ENCODE assay signal across 9 cellular contexts in the genomic region with DNA sequence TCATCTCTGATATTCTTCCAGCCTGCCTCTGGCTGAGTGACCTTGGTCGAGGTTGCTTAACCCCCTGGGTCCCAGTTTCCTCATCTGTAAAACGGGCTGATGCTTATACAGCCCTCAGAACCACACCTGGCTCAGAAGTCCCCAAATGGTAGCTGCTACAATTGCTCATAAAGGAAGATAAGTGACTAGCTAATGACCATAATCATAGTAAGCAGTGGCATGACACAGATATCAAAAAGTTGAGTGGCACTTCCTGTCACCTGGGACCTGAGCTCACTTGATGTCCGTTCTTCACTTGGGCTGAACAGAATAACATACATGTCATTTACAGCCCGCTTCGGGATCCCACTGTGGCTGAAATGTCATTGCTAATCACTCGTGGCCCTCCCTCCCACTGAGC. TPM values are rescaled to one million over a fixed set of nuclear protein-coding genes. Genes with fewer than 3 reads are reported as not detected.
DNase-seq lines count a peak whose midpoint lies in the region; ATAC-seq and TF ChIP-seq lines count a peak whose summit lies in the region.
"Had no signal": no experiment of that assay in that cellular context is flagged by ENCODE, and none has a peak within 500 bp of the region (broad histone marks: within the 10 kb centered on the region; RNA-seq: fewer than 3 reads in every experiment).

No MANE protein-coding gene starts in this region.

- no peaks in the 10 kb centered on the region for H3K9me2 ChIP-seq in HCT116 (ENCODE audit: insufficient read depth)

- CTCF ChIA-PET in HCT116 (lab: Charles Lee): interaction anchor here (1.3 kb wide), 1 partner anchor 10 kb away, joined by 5 read pairs; no protein-coding TSS in a partner anchor

- H3K9ac ChIP-seq in HCT116 (ENCODE audit: low read length) (0 out of 2 replicates have a peak overlapping the region, but pooled peaks have one; percentile 96), skeletal muscle tissue (ENCODE audit: low read depth in 1 of 3, low read length in 3 of 3) (peak overlapping the region; percentile 95 to 98 (median 95))

- peak overlapping the region; percentile 86 to 87 for H3K4me3 ChIP-seq in HCT116 (replicated peaks in 1 of 2; ENCODE audit: low read depth in 1 of 2, low read length in 2 of 2)
- peak overlapping the region; percentile 88 for H3K4me3 ChIP-seq in WI38 (ENCODE audit: low read depth, low read length)
- H3K4me3 ChIP-seq in fibroblast of villous mesenchyme (ENCODE audit: low read depth, low read length): peak overlapping the region; percentile 70
- peak overlapping the region; percentile 88 to 95 (median 92) for H3K4me3 ChIP-seq in skeletal muscle tissue (ENCODE audit: low read length in 3 of 3)

- H3K27ac ChIP-seq in HCT116 (ENCODE audit: low read depth, low read length) (no peak overlapping the region), skeletal muscle tissue (ENCODE audit: low read depth, low read length) (no peak overlapping the region)

- H3K9me3 ChIP-seq in HCT116 (ENCODE audit: control insufficient read depth in 1 of 2, insufficient read depth in 1 of 2, low read depth in 1 of 2, low read length in 2 of 2) (peaks cover 2 to 3% of the 10 kb centered on the region in 2 experiments; a peak in 1 of 4 replicates), skeletal muscle tissue (ENCODE audit: control insufficient read depth in 3 of 3, low read length in 3 of 3) (no peaks in the 10 kb centered on the region)

- TF ChIP-seq RAD21 in HCT116 (IDR thresholded peaks at IDR 0.05; ENCODE audit: low read depth): no peak

- H3K79me2 ChIP-seq in HCT116 (ENCODE audit: insufficient read depth, low read length): peaks cover 61% of the 10 kb centered on the region

- no peak for TF ChIP-seq CTCF in HCT116 (IDR thresholded peaks at IDR 0.05 in 2 of 3, conservative IDR thresholded peaks at IDR 0.05 in 1 of 3; ENCODE audit: borderline replicate concordance in 1 of 3, insufficient read depth in 1 of 3, low read depth in 2 of 3, low read length in 2 of 3)
- TF ChIP-seq CTCF in WI38 (IDR thresholded peaks at IDR 0.05; ENCODE audit: low read depth, low read length): no peak
- no peak for TF ChIP-seq CTCF in fibroblast of villous mesenchyme (IDR thresholded peaks at IDR 0.05; ENCODE audit: insufficient read depth, low read depth, low read length)

- RAD21 ChIA-PET in HCT116 (lab: Charles Lee; ENCODE audit: low non-redundant PET in 1 of 2, low total read pairs in 2 of 2, uncharacterized antibody in 2 of 2, unreplicated experiment in 2 of 2): no interaction called here

- H3K36me3 ChIP-seq in HCT116 (ENCODE audit: control insufficient read depth in 1 of 2, insufficient read depth in 2 of 2, low read length in 2 of 2) (no peaks in the 10 kb centered on the region), skeletal muscle tissue (ENCODE audit: control insufficient read depth in 3 of 3, insufficient read depth in 3 of 3, low read length in 3 of 3) (peaks cover 0 to 3% (median 0%) of the 10 kb centered on the region in 3 donors)

- TF ChIP-seq POLR2A in HCT116 (IDR thresholded peaks at IDR 0.05; ENCODE audit: borderline replicate concordance, extremely low read depth, insufficient read depth, insufficient read length): no peak

- intact Hi-C loops in HCT116 (cut with micrococcal nuclease): no loop called here

- H3K27me3 ChIP-seq in HCT116 (ENCODE audit: insufficient read depth, low read length) (no peaks in the 10 kb centered on the region), skeletal muscle tissue (ENCODE audit: control insufficient read depth in 3 of 3, insufficient read depth in 3 of 3, low read length in 3 of 3) (no peaks in the 10 kb centered on the region)

- BruUV-seq in HCT116 (replicated peaks; lab: Mats Ljungman, UMichigan): no TSS peak

- no peak for ATAC-seq in HCT116

- H3K4me2 ChIP-seq in HCT116 (ENCODE audit: low read length): peak overlapping the region; percentile 89

- H3K4me1 ChIP-seq in HCT116 (ENCODE audit: control insufficient read depth in 1 of 2, insufficient read depth in 2 of 2, low read length in 2 of 2) (peaks cover 15 to 21% of the 10 kb centered on the region in 2 experiments), skeletal muscle tissue (ENCODE audit: control insufficient read depth in 3 of 3, insufficient read depth in 3 of 3, low read length in 3 of 3) (peaks cover 21 to 30% (median 22%) of the 10 kb centered on the region in 3 donors)

- H2AFZ ChIP-seq in HCT116 (ENCODE audit: low read depth, low read length, poor library complexity, severe bottlenecking): no peak overlapping the region

- H4K20me1 ChIP-seq in HCT116 (ENCODE audit: insufficient read depth): no peaks in the 10 kb centered on the region

- DNase-seq in HCT116 (ENCODE audit: low read depth, low spot score) (no peak), fibroblast of villous mesenchyme (ENCODE audit: low read depth) (no peak), hepatic stellate cell (ENCODE audit: low spot score) (no peak), NCI-H2196 treated with DMSO at 0.1 percent for 48 hours (lab: John Stamatoyannopoulos, UW; ENCODE audit: unreplicated experiment) (no peak), anterior cingulate cortex (lab: John Stamatoyannopoulos, UW) (no peak)
- DNase-seq: activated CD4-positive, alpha-beta T cell treated with anti-CD3 and anti-CD28 coated beads, Interleukin-2, amount 50 U/mL, for 48 hours; MV-4-11 had no signal

- POLR2A ChIA-PET in HCT116 (lab: Charles Lee): interaction anchor here (1.4 kb wide), 1 partner anchor 10 kb away, joined by 3 read pairs; no protein-coding TSS in a partner anchor

TF ChIP-seq in HCT116, 20 proteins besides CTCF, POLR2A, EP300 and RAD21:
- TF ChIP-seq ZFX (IDR thresholded peaks at IDR 0.05) (no peak), YY1 (IDR thresholded peaks at IDR 0.05; ENCODE audit: extremely low read depth, insufficient replicate concordance, low read depth, low read length) (no peak), POLR2AphosphoS5 (IDR thresholded peaks at IDR 0.05; ENCODE audit: low read depth, low read length) (no peak), SIN3A (IDR thresholded peaks at IDR 0.05; ENCODE audit: low read depth) (no peak), ZNF274 (IDR thresholded peaks at IDR 0.05; ENCODE audit: low read depth, low read length) (no peak), SP1 (IDR thresholded peaks at IDR 0.05; ENCODE audit: low read depth) (no peak), ELF1 (IDR thresholded peaks at IDR 0.05; ENCODE audit: borderline replicate concordance, low read depth) (no peak), TCF7L2 (IDR thresholded peaks at IDR 0.05; ENCODE audit: borderline replicate concordance, extremely low read depth, insufficient read depth, insufficient read length) (no peak), JUND (IDR thresholded peaks at IDR 0.05) (no peak), EZH2phosphoT487 (IDR thresholded peaks at IDR 0.05; ENCODE audit: borderline replicate concordance) (no peak), EGR1 (IDR thresholded peaks at IDR 0.05; ENCODE audit: low read depth) (no peak), EZH2 (IDR thresholded peaks at IDR 0.05) (no peak), FOSL1 (IDR thresholded peaks at IDR 0.05; ENCODE audit: low read depth) (no peak)
- TF ChIP-seq, protein P1, sequence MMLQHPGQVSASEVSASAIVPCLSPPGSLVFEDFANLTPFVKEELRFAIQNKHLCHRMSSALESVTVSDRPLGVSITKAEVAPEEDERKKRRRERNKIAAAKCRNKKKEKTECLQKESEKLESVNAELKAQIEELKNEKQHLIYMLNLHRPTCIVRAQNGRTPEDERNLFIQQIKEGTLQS (IDR thresholded peaks at IDR 0.05): no peak
- TF ChIP-seq, protein P2, sequence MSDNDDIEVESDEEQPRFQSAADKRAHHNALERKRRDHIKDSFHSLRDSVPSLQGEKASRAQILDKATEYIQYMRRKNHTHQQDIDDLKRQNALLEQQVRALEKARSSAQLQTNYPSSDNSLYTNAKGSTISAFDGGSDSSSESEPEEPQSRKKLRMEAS (IDR thresholded peaks at IDR 0.05): no peak
- TF ChIP-seq, protein P3, sequence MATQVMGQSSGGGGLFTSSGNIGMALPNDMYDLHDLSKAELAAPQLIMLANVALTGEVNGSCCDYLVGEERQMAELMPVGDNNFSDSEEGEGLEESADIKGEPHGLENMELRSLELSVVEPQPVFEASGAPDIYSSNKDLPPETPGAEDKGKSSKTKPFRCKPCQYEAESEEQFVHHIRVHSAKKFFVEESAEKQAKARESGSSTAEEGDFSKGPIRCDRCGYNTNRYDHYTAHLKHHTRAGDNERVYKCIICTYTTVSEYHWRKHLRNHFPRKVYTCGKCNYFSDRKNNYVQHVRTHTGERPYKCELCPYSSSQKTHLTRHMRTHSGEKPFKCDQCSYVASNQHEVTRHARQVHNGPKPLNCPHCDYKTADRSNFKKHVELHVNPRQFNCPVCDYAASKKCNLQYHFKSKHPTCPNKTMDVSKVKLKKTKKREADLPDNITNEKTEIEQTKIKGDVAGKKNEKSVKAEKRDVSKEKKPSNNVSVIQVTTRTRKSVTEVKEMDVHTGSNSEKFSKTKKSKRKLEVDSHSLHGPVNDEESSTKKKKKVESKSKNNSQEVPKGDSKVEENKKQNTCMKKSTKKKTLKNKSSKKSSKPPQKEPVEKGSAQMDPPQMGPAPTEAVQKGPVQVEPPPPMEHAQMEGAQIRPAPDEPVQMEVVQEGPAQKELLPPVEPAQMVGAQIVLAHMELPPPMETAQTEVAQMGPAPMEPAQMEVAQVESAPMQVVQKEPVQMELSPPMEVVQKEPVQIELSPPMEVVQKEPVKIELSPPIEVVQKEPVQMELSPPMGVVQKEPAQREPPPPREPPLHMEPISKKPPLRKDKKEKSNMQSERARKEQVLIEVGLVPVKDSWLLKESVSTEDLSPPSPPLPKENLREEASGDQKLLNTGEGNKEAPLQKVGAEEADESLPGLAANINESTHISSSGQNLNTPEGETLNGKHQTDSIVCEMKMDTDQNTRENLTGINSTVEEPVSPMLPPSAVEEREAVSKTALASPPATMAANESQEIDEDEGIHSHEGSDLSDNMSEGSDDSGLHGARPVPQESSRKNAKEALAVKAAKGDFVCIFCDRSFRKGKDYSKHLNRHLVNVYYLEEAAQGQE (IDR thresholded peaks at IDR 0.05; ENCODE audit: low read depth): no peak

RNA-seq across cellular contexts. Expression of a gene that starts 1.8 kb away (rescaled TPM):
- 50.6 TPM for total RNA-seq in HCT116 (2021; ENCODE audit: unreplicated experiment)
- polyA plus RNA-seq in HCT116 (2012): 26.2 and 33.7 TPM in 2 replicates
- total RNA-seq in fibroblast of villous mesenchyme: 43.2 and 44.5 TPM in 2 replicates
- total RNA-seq in skeletal muscle tissue: 16.2 TPM

RNA-seq across cellular contexts. Expression of a gene that starts 11.7 kb away (rescaled TPM):
- total RNA-seq in HCT116 (2021; ENCODE audit: unreplicated experiment) (45.9 TPM), fibroblast of villous mesenchyme (6.9 and 10.3 TPM in 2 replicates), skeletal muscle tissue (1.0 TPM)
- polyA plus RNA-seq in HCT116 (2012): 24.9 and 39.8 TPM in 2 replicates
